In genomic region chr12:121383601-121384019, GRCh38 we compare ENCODE assay signal across 1 cellular context.
TF ChIP-seq lines count a peak whose summit lies in the region.

No MANE protein-coding gene starts in this region.

TF ChIP-seq in K562, 482 proteins besides CTCF, POLR2A, EP300 and RAD21 (continued from another document):
- no peak for TF ChIP-seq ZNF407 (IDR thresholded peaks at IDR 0.05; ENCODE audit: low read depth)
- 0 out of 2 replicates have a peak, but pooled peaks have one; percentile 15 for TF ChIP-seq NCOR1 (IDR thresholded peaks at IDR 0.05)
- no peak for TF ChIP-seq TGIF2 (CRISPR knock-in tag; IDR thresholded peaks at IDR 0.05)
- TF ChIP-seq XRCC4 (IDR thresholded peaks at IDR 0.05; ENCODE audit: extremely low read depth, insufficient read depth, insufficient read length): no peak
- TF ChIP-seq HNRNPUL1 (IDR thresholded peaks at IDR 0.05; ENCODE audit: low read length): no peak
- TF ChIP-seq ZBED1 (IDR thresholded peaks at IDR 0.05): no peak
- TF ChIP-seq AFF1 (IDR thresholded peaks at IDR 0.05; ENCODE audit: low read depth in 1 of 2, partially characterized antibody in 2 of 2): no peak
- peak; percentile 34 for TF ChIP-seq RBM25 (IDR thresholded peaks at IDR 0.05; ENCODE audit: low read depth, low read length, severe bottlenecking)
- no peak for TF ChIP-seq MYNN (IDR thresholded peaks at IDR 0.05)
- TF ChIP-seq MYNN (CRISPR knock-in tag; IDR thresholded peaks at IDR 0.05): no peak
- TF ChIP-seq CBX5 (IDR thresholded peaks at IDR 0.05; ENCODE audit: borderline replicate concordance, low read depth): no peak
- no peak for TF ChIP-seq ATF2 (CRISPR knock-in tag; IDR thresholded peaks at IDR 0.05)
- no peak for TF ChIP-seq ZNF316 (IDR thresholded peaks at IDR 0.05)
- TF ChIP-seq ADNP (tag; IDR thresholded peaks at IDR 0.05): peak; percentile 58; the same call in 1 of the 2 replicates
- TF ChIP-seq HOMEZ (CRISPR knock-in tag; IDR thresholded peaks at IDR 0.05): no peak
- peak; percentile 41; the same call in 1 of the 2 replicates for TF ChIP-seq ZNF121 (CRISPR knock-in tag; conservative IDR thresholded peaks at IDR 0.05)
- no peak for TF ChIP-seq HDAC3 (IDR thresholded peaks at IDR 0.05; ENCODE audit: borderline replicate concordance, partially characterized antibody)
- TF ChIP-seq TBP (optimal IDR thresholded peaks at IDR 0.05; ENCODE audit: low read depth, low read length): no peak
- TF ChIP-seq TAL1 (IDR thresholded peaks at IDR 0.05): peak; percentile 65
- TF ChIP-seq ZBTB2 (IDR thresholded peaks at IDR 0.05): no peak
- no peak for TF ChIP-seq ZNF263 (CRISPR knock-in tag; IDR thresholded peaks at IDR 0.05; ENCODE audit: borderline replicate concordance)
- TF ChIP-seq MXI1 (IDR thresholded peaks at IDR 0.05; ENCODE audit: low read depth, low read length): no peak
- peak; percentile 17; the same call in 1 of the 2 replicates for TF ChIP-seq SMARCA4 (IDR thresholded peaks at IDR 0.05)
- TF ChIP-seq NFXL1 (CRISPR knock-in tag; IDR thresholded peaks at IDR 0.05): no peak
- no peak for TF ChIP-seq E4F1 (CRISPR knock-in tag; IDR thresholded peaks at IDR 0.05; ENCODE audit: borderline replicate concordance)
- TF ChIP-seq ZNF384 (IDR thresholded peaks at IDR 0.05; ENCODE audit: low read depth, low read length): no peak
- TF ChIP-seq ZNF518B (CRISPR knock-in tag; IDR thresholded peaks at IDR 0.05): no peak
- no peak for TF ChIP-seq PPARD (CRISPR knock-in tag; IDR thresholded peaks at IDR 0.05)
- no peak for TF ChIP-seq TAF7 (tag; IDR thresholded peaks at IDR 0.05)
- TF ChIP-seq HNRNPH1 (optimal IDR thresholded peaks at IDR 0.05; ENCODE audit: low read depth, low read length): no peak
- no peak for TF ChIP-seq RFX7 (CRISPR knock-in tag; IDR thresholded peaks at IDR 0.05)
- peak; percentile 52 for TF ChIP-seq HDAC2 (IDR thresholded peaks at IDR 0.05)
- peak; percentile 80 for TF ChIP-seq ARID1B (IDR thresholded peaks at IDR 0.05)
